Comparison of ENCODE assay signal across 7 cellular contexts in the genomic region with DNA sequence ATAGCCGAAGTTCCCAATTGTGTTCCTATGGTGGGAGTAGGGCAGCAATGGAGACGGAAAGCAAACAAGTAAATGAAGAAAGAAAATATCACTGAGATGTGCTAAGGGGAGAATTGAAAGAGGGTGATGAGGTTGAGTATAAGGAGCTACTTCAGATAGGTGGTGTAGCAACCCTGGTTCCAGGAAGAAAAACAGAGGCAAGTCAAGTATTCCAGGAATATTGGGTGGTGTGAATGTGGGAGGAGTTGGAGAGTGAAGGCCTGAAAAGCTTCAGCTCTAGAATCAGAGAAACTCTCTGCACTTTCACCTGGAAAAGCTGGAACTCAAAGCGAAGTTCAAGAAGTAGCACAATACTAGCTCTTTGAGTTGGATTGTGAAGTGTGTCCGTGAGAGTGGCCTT.
"Had no signal": no experiment of that assay in that cellular context is flagged by ENCODE, and none has a peak within 500 bp of the region (broad histone marks: within the 10 kb centered on the region; RNA-seq: fewer than 3 reads in every experiment).

No MANE protein-coding gene starts in this region.

- H3K4me3 ChIP-seq: GM23248 had no signal

- H3K27me3 Mint-ChIP-seq: IgD-negative memory B cell had no signal

- H3K9ac ChIP-seq: GM23248 had no signal

- ATAC-seq: HepG2 had no signal

- H3K27ac ChIP-seq: GM23248, HL-60 had no signal

- H3K27ac Mint-ChIP-seq: H9, IgD-negative memory B cell had no signal

- DNase-seq: GM23248, H9, HCEC 1CT, KBM-7 had no signal

- H3K36me3 Mint-ChIP-seq: IgD-negative memory B cell had no signal

- H3K4me3 Mint-ChIP-seq: H9, IgD-negative memory B cell had no signal

- H3K4me1 Mint-ChIP-seq: H9 had no signal

- H2AFZ ChIP-seq: GM23248 had no signal
